ENCODE assay signal across 17 cellular contexts in the genomic region with DNA sequence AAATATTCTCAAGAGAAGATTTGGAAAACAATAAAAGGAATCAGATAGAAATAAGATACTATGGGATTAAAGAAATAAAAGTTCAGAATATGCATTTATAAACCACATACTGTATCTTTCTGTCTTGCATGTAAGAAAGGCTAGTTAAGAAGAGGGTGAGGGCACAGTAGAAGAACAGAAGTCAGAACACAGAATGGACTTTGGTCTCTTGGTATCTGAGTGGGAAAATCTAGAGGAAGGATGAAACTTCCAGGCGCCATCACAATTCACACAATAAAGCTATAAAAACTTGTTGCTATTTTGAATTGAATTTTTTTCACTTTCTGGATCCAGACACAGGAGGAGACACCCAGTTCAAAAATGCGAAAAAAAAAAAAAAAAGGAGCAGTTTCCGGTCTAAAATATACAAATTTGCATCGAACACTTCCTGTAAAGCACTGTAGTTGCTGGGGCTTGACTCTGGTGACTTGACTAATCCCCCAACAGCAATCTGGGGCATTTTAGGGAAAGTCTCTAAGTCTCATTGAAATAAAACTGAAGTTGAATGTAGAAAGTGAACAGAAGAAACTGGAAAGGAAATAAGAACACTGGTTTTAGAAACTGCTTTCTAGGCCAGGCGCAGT. TPM values are rescaled to one million over a fixed set of nuclear protein-coding genes. Genes with fewer than 3 reads are reported as not detected.
DNase-seq lines count a peak whose midpoint lies in the region; ATAC-seq and TF ChIP-seq lines count a peak whose summit lies in the region.
"Had no signal": no experiment of that assay in that cellular context is flagged by ENCODE, and none has a peak within 500 bp of the region (broad histone marks: within the 10 kb centered on the region; RNA-seq: fewer than 3 reads in every experiment).

No MANE protein-coding gene starts in this region.

- intact Hi-C loops in activated CD8-positive, alpha-beta T cell treated with anti-CD3 and anti-CD28 coated beads for 36 hours (cut with micrococcal nuclease) = no loop called here

- H3K4me1 Mint-ChIP-seq in activated CD8-positive, alpha-beta T cell treated with anti-CD3 and anti-CD28 coated beads for 36 hours (ENCODE audit: low read depth) = peaks cover 6% of the 10 kb centered on the region
- no peaks in the 10 kb centered on the region for H3K4me1 Mint-ChIP-seq in activated CD8-positive, alpha-beta T cell treated with anti-CD3 and anti-CD28 coated beads, Interleukin-2, amount 10 ng/mL, durations not matched to agents 7 days and 5 days (ENCODE audit: low read depth)

- no peaks in the 10 kb centered on the region for H3K27me3 Mint-ChIP-seq in activated CD8-positive, alpha-beta T cell treated with anti-CD3 and anti-CD28 coated beads for 36 hours
- no peaks in the 10 kb centered on the region for H3K27me3 Mint-ChIP-seq in activated CD8-positive, alpha-beta T cell treated with anti-CD3 and anti-CD28 coated beads, Interleukin-2, amount 10 ng/mL, durations not matched to agents 7 days and 5 days (ENCODE audit: low read depth)
- H3K27me3 Mint-ChIP-seq: effector memory CD8-positive, alpha-beta T cell had no signal

- H3K27ac Mint-ChIP-seq in activated CD8-positive, alpha-beta T cell treated with anti-CD3 and anti-CD28 coated beads for 36 hours = peak overlapping the region; percentile 30
- H3K27ac Mint-ChIP-seq in activated CD8-positive, alpha-beta T cell treated with anti-CD3 and anti-CD28 coated beads, Interleukin-2, amount 10 ng/mL, durations not matched to agents 7 days and 5 days = no peak overlapping the region
- H3K27ac Mint-ChIP-seq: effector memory CD8-positive, alpha-beta T cell had no signal

- peaks cover 39% of the 10 kb centered on the region for H3K36me3 ChIP-seq in brain microvascular endothelial cell (replicated peaks)

- H3K36me3 Mint-ChIP-seq in activated CD8-positive, alpha-beta T cell treated with anti-CD3 and anti-CD28 coated beads for 36 hours (ENCODE audit: low read depth) = peaks cover 29% of the 10 kb centered on the region
- peaks cover 48% of the 10 kb centered on the region for H3K36me3 Mint-ChIP-seq in activated CD8-positive, alpha-beta T cell treated with anti-CD3 and anti-CD28 coated beads, Interleukin-2, amount 10 ng/mL, durations not matched to agents 7 days and 5 days (ENCODE audit: low read depth)

- no peak overlapping the region for H3K27ac ChIP-seq in brain microvascular endothelial cell
- H3K27ac ChIP-seq: A549, ascending aorta had no signal

- ATAC-seq in activated CD8-positive, alpha-beta T cell treated with anti-CD3 and anti-CD28 coated beads for 36 hours = no peak
- ATAC-seq in activated CD8-positive, alpha-beta T cell treated with anti-CD3 and anti-CD28 coated beads, Interleukin-2, amount 10 ng/mL, durations not matched to agents 7 days and 5 days = no peak
- ATAC-seq in GM21825 (IDR thresholded peaks at IDR 0.05; ENCODE audit: unreplicated experiment) = peak; percentile 74
- ATAC-seq in HG03354 (IDR thresholded peaks at IDR 0.05; ENCODE audit: poor library complexity, severe bottlenecking, unreplicated experiment) = peak; percentile 87
- ATAC-seq: A549; effector memory CD8-positive, alpha-beta T cell had no signal

- in situ Hi-C loops in brain microvascular endothelial cell (cut with HindIII; ENCODE audit: low pct_ligation_motif_present, low sequenced_read_pairs) = no loop called here

- CTCF ChIA-PET in activated CD8-positive, alpha-beta T cell treated with anti-CD3 and anti-CD28 coated beads for 36 hours (lab: Charles Lee) = no interaction called here
- CTCF ChIA-PET in activated CD8-positive, alpha-beta T cell treated with anti-CD3 and anti-CD28 coated beads, Interleukin-2, amount 10 ng/mL, durations not matched to agents 7 days and 5 days (lab: Charles Lee) = interaction anchor here (0.9 kb wide), 1 partner anchor 240 kb away, joined by 3 read pairs; no protein-coding TSS in a partner anchor

- H3K4me3 ChIP-seq in brain microvascular endothelial cell (ENCODE audit: low read depth, low read length) = no peak overlapping the region
- H3K4me3 ChIP-seq: A549, ascending aorta had no signal

- H3K4me3 Mint-ChIP-seq in activated CD8-positive, alpha-beta T cell treated with anti-CD3 and anti-CD28 coated beads for 36 hours = no peak overlapping the region
- no peak overlapping the region for H3K4me3 Mint-ChIP-seq in activated CD8-positive, alpha-beta T cell treated with anti-CD3 and anti-CD28 coated beads, Interleukin-2, amount 10 ng/mL, durations not matched to agents 7 days and 5 days
- H3K4me3 Mint-ChIP-seq: effector memory CD8-positive, alpha-beta T cell had no signal

- TF ChIP-seq CTCF in activated CD8-positive, alpha-beta T cell treated with anti-CD3 and anti-CD28 coated beads for 36 hours (IDR thresholded peaks at IDR 0.05) = no peak
- no peak for TF ChIP-seq CTCF in brain microvascular endothelial cell (IDR thresholded peaks at IDR 0.05; ENCODE audit: low read depth, low read length, missing control alignments)

- H3K27me3 ChIP-seq in brain microvascular endothelial cell (replicated peaks) = no peaks in the 10 kb centered on the region
- H3K27me3 ChIP-seq: ascending aorta had no signal

- DNase-seq in activated CD8-positive, alpha-beta T cell treated with anti-CD3 and anti-CD28 coated beads for 36 hours = no peak
- no peak for DNase-seq in activated CD8-positive, alpha-beta T cell treated with anti-CD3 and anti-CD28 coated beads, Interleukin-2, amount 10 ng/mL, durations not matched to agents 7 days and 5 days
- no peak for DNase-seq in stimulated activated CD4-positive, alpha-beta T cell treated with anti-CD3 and anti-CD28 coated beads, Interleukin-4, amount 100 ng/mL, for 24 hours
- no peak for DNase-seq in activated CD4-positive, alpha-beta T cell treated with anti-CD3 and anti-CD28 coated beads, Interleukin-2, amount 50 U/mL, for 4 hours
- no peak for DNase-seq in brain microvascular endothelial cell
- no peak for DNase-seq in UCSD-AML1 (lab: John Stamatoyannopoulos, UW; ENCODE audit: unreplicated experiment)
- DNase-seq: effector memory CD8-positive, alpha-beta T cell; IMR-90; NCI-H187 treated with DMSO at 0.1 percent for 48 hours; retina; SW 1271; trophoblast cell had no signal

- H3K9me3 Mint-ChIP-seq in activated CD8-positive, alpha-beta T cell treated with anti-CD3 and anti-CD28 coated beads for 36 hours = no peaks in the 10 kb centered on the region
- no peaks in the 10 kb centered on the region for H3K9me3 Mint-ChIP-seq in activated CD8-positive, alpha-beta T cell treated with anti-CD3 and anti-CD28 coated beads, Interleukin-2, amount 10 ng/mL, durations not matched to agents 7 days and 5 days (ENCODE audit: insufficient read depth)
- H3K9me3 Mint-ChIP-seq: effector memory CD8-positive, alpha-beta T cell had no signal

- POLR2A ChIA-PET in activated CD8-positive, alpha-beta T cell treated with anti-CD3 and anti-CD28 coated beads for 36 hours (lab: Charles Lee) = interaction anchor here (1.1 kb wide), 1 partner anchor 18 kb away, joined by 3 read pairs; no protein-coding TSS in a partner anchor
- POLR2A ChIA-PET in activated CD8-positive, alpha-beta T cell treated with anti-CD3 and anti-CD28 coated beads, Interleukin-2, amount 10 ng/mL, durations not matched to agents 7 days and 5 days (lab: Charles Lee) = no interaction called here

RNA-seq across cellular contexts. Expression of a gene that starts 8.1 kb away (rescaled TPM):
- 10 to 100 TPM; 18.7 to 22.2 TPM for total RNA-seq in activated CD8-positive, alpha-beta T cell treated with anti-CD3 and anti-CD28 coated beads for 36 hours
- total RNA-seq in activated CD8-positive, alpha-beta T cell treated with anti-CD3 and anti-CD28 coated beads, Interleukin-2, amount 10 ng/mL, durations not matched to agents 7 days and 5 days = 10 to 100 TPM; 31.7 to 33.7 TPM

RNA-seq across cellular contexts. Expression of a gene that starts 41.8 kb away (rescaled TPM):
- total RNA-seq in activated CD8-positive, alpha-beta T cell treated with anti-CD3 and anti-CD28 coated beads for 36 hours = 10 to 100 TPM; 45.0 to 47.5 TPM
- 10 to 100 TPM; 44.8 to 45.6 TPM for total RNA-seq in activated CD8-positive, alpha-beta T cell treated with anti-CD3 and anti-CD28 coated beads, Interleukin-2, amount 10 ng/mL, durations not matched to agents 7 days and 5 days

RNA-seq across cellular contexts. Expression of a gene that starts 46.7 kb away (rescaled TPM):
- total RNA-seq in activated CD8-positive, alpha-beta T cell treated with anti-CD3 and anti-CD28 coated beads for 36 hours = under 1 TPM; 0.11 to 0.25 TPM
- total RNA-seq in activated CD8-positive, alpha-beta T cell treated with anti-CD3 and anti-CD28 coated beads, Interleukin-2, amount 10 ng/mL, durations not matched to agents 7 days and 5 days = under 1 TPM in 1 of 2 experiments, not detected in 1; 0.65 TPM
- total RNA-seq: ascending aorta, Daoy, IMR-90 had no signal

RNA-seq across cellular contexts. Expression of a gene that starts 58.4 kb away (rescaled TPM):
- 1 to 10 TPM; 1.3 to 1.5 TPM for total RNA-seq in activated CD8-positive, alpha-beta T cell treated with anti-CD3 and anti-CD28 coated beads for 36 hours
- total RNA-seq in activated CD8-positive, alpha-beta T cell treated with anti-CD3 and anti-CD28 coated beads, Interleukin-2, amount 10 ng/mL, durations not matched to agents 7 days and 5 days = not detected
- total RNA-seq: Daoy, IMR-90 had no signal

Comparison
In these comparisons a context has a peak if more than half of its experiments do, and no peak if none do; other contexts are left out.
1. ATAC-seq: peak in GM21825 (single experiment) and HG03354 (single experiment); none in activated CD8-positive, alpha-beta T cell treated with anti-CD3 and anti-CD28 coated beads for 36 hours (single experiment) and activated CD8-positive, alpha-beta T cell treated with anti-CD3 and anti-CD28 coated beads, Interleukin-2, amount 10 ng/mL, durations not matched to agents 7 days and 5 days (single experiment).